Comparison of ENCODE assay signal across 8 cellular contexts in genomic region chr19:18478545-18479311, GRCh38. TPM values are rescaled to one million over a fixed set of nuclear protein-coding genes. Genes with fewer than 3 reads are reported as not detected.
DNase-seq lines count a peak whose midpoint lies in the region; ATAC-seq and TF ChIP-seq lines count a peak whose summit lies in the region.

No MANE protein-coding gene starts in this region.

- H4K20me1 ChIP-seq in PC-3 (ENCODE audit: low read length): peaks cover 17% of the 10 kb centered on the region; the same call in 1 of the 2 replicates

- H3K36me3 ChIP-seq in PC-3 (ENCODE audit: low read depth, low read length): no peaks in the 10 kb centered on the region

- ATAC-seq in HG02571 (IDR thresholded peaks at IDR 0.05; ENCODE audit: unreplicated experiment) (peak; percentile 75), PC-3 (peak; percentile 82)

- no TSS peak for BruUV-seq in PC-3 (replicated peaks; lab: Mats Ljungman, UMichigan)

- H3K4me3 Mint-ChIP-seq in type B pancreatic cell: no peak overlapping the region

- H3K4me3 ChIP-seq in PC-3 (ENCODE audit: low read length): no peak overlapping the region

- CTCF ChIA-PET in PC-3 (lab: Charles Lee): no interaction called here

- H3K27ac Mint-ChIP-seq in type B pancreatic cell: no peak overlapping the region

- DNase-seq in GM04503 (ENCODE audit: low read depth) (peak; percentile 74), PC-3 (peak; percentile 84), glomerular visceral epithelial cell (ENCODE audit: extremely low spot score) (peak; percentile 83), renal cortical epithelial cell (ENCODE audit: low read depth) (peak; percentile 83), type B pancreatic cell (ENCODE audit: extremely low spot score, unreplicated experiment) (no peak), NCI-H1105 treated with DMSO at 0.1 percent for 48 hours (lab: John Stamatoyannopoulos, UW) (no peak)
- DNase-seq in activated T-helper 9 cell treated with anti-CD3 and anti-CD28 coated beads, Interleukin-2, amount 50 U/mL, for 16 hours (ENCODE audit: low read depth): peak; percentile 41

- no peaks in the 10 kb centered on the region for H3K9me3 Mint-ChIP-seq in type B pancreatic cell

- H3K27ac ChIP-seq in PC-3 (ENCODE audit: low read length): peak overlapping the region; percentile 8; the same call in 1 of the 2 replicates

- no peak overlapping the region for H3K9ac ChIP-seq in PC-3 (ENCODE audit: low read length)

- POLR2A ChIA-PET in PC-3 (lab: Charles Lee; ENCODE audit: unreplicated experiment): no interaction called here

- no peaks in the 10 kb centered on the region for H3K27me3 Mint-ChIP-seq in type B pancreatic cell

- H3K4me2 ChIP-seq in PC-3 (ENCODE audit: low read length): 0 out of 2 replicates have a peak overlapping the region, but pooled peaks have one; percentile 2

- peaks cover 38% of the 10 kb centered on the region for H3K4me1 Mint-ChIP-seq in type B pancreatic cell (ENCODE audit: unreplicated experiment)

- no peak for TF ChIP-seq CTCF in PC-3 (conservative IDR thresholded peaks at IDR 0.05; ENCODE audit: low read depth, low read length)
- no peak for TF ChIP-seq CTCF in type B pancreatic cell (conservative IDR thresholded peaks at IDR 0.05)

- peaks cover 17% of the 10 kb centered on the region for H3K4me1 ChIP-seq in PC-3 (ENCODE audit: insufficient read depth, low read length)

- no peaks in the 10 kb centered on the region for H3K9me3 ChIP-seq in PC-3 (ENCODE audit: low read length)

- no peaks in the 10 kb centered on the region for H3K9me2 ChIP-seq in PC-3 (replicated peaks; ENCODE audit: low read length)

- intact Hi-C loops in PC-3 (cut with micrococcal nuclease): no loop called here

- peaks cover 11% of the 10 kb centered on the region for H3K36me3 Mint-ChIP-seq in type B pancreatic cell

- no peak overlapping the region for H2AFZ ChIP-seq in PC-3 (ENCODE audit: low read length)

- peaks cover 97% of the 10 kb centered on the region for H3K79me2 ChIP-seq in PC-3 (ENCODE audit: low read length)

- no peaks in the 10 kb centered on the region for H3F3A ChIP-seq in PC-3 (ENCODE audit: low read length, unreplicated experiment)

- H3K27me3 ChIP-seq in PC-3 (ENCODE audit: low read length): no peaks in the 10 kb centered on the region

RNA-seq across cellular contexts. Expression of gene ISYNA1, which starts 40.8 kb away (rescaled TPM):
- total RNA-seq in PC-3 (2014; rRNA removed) (19.4 TPM in 2 replicates), renal cortical epithelial cell (37.5 and 69.9 TPM in 2 replicates), type B pancreatic cell (ENCODE audit: low replicate concordance) (278 and 303 TPM in 2 replicates)

RNA-seq across cellular contexts. Expression of gene ELL, which starts 43.1 kb away (rescaled TPM):
- total RNA-seq in PC-3 (2014; rRNA removed): 21.0 and 30.6 TPM in 2 replicates
- total RNA-seq in renal cortical epithelial cell: 7.5 and 13.3 TPM in 2 replicates
- total RNA-seq in type B pancreatic cell (ENCODE audit: low replicate concordance): 13.6 and 16.7 TPM in 2 replicates

RNA-seq across cellular contexts. Expression of gene SSBP4, which starts 59.5 kb away (rescaled TPM):
- total RNA-seq in PC-3 (2014; rRNA removed) (97.5 and 99.9 TPM in 2 replicates), renal cortical epithelial cell (40.5 and 49.3 TPM in 2 replicates), type B pancreatic cell (ENCODE audit: low replicate concordance) (76.7 and 99.0 TPM in 2 replicates)

Comparison
In these comparisons a context has a peak if more than half of its experiments do, and no peak if none do; other contexts are left out.
1. DNase-seq: peak in GM04503 (single experiment), PC-3 (single experiment), activated T-helper 9 cell treated with anti-CD3 and anti-CD28 coated beads, Interleukin-2, amount 50 U/mL, for 16 hours (single experiment), glomerular visceral epithelial cell (single experiment) and renal cortical epithelial cell (single experiment); none in type B pancreatic cell (single experiment) and NCI-H1105 treated with DMSO at 0.1 percent for 48 hours (single experiment).